ENCODE assay signal across 25 cellular contexts in the genomic region with DNA sequence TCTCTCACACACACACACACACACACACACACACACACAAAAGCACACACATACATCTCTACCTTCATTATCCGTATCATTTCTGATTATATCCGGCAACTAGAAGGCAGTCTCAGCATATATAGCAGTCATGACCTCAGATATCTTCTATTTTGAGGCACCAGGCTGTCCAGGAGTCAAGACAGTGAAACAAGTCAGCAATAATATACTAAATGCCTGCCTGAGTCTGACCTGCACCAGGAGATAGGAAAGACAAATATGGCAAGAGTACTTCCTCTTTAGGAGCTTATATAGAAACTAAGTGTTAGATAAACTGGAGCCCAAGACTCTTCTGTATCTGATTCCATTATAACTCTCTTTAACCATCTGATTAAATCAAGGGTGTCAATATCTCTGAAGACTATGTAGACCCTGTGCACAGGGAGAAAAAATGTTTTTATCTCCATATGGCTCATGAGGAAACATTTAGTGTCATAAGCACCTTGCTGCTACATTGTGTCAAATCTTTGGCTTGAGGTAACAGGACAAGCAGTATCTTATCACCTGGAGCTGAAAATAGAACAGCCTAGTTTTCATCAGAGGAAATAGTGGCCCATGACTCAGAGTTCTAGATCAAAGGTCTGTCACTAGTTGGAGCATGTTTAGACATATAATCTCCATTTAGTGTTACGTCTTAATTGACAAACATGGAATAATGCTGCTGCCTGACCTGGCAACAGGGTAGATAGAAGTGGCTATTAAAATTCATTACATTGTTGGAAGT. TPM values are rescaled to one million over a fixed set of nuclear protein-coding genes. Genes with fewer than 3 reads are reported as not detected.
A peak's percentile ranks its signal among the peaks of the same experiment; 100 is the strongest.
DNase-seq lines count a peak whose midpoint lies in the region; ATAC-seq and TF ChIP-seq lines count a peak whose summit lies in the region.
"Had no signal": no experiment of that assay in that cellular context is flagged by ENCODE, and none has a peak within 500 bp of the region (broad histone marks: within the 10 kb centered on the region; RNA-seq: fewer than 3 reads in every experiment).

No MANE protein-coding gene starts in this region.

- H2AFZ ChIP-seq in mammary epithelial cell (ENCODE audit: low read depth, low read length), result no peak overlapping the region
- H2AFZ ChIP-seq in MM.1S (ENCODE audit: low read length), result no peak overlapping the region
- H2AFZ ChIP-seq in smooth muscle cell (ENCODE audit: low read depth), result no peak overlapping the region

- H3K79me2 ChIP-seq in mammary epithelial cell (ENCODE audit: insufficient read depth, low read length) (no peaks in the 10 kb centered on the region), MM.1S (ENCODE audit: low read length) (no peaks in the 10 kb centered on the region), smooth muscle cell (ENCODE audit: low read depth) (no peaks in the 10 kb centered on the region)

- H3K36me3 ChIP-seq in mammary epithelial cell (ENCODE audit: insufficient read depth, low read length), result no peaks in the 10 kb centered on the region
- H3K36me3 ChIP-seq in MM.1S (replicated peaks; ENCODE audit: insufficient read depth, low read length), result no peaks in the 10 kb centered on the region
- no peaks in the 10 kb centered on the region for H3K36me3 ChIP-seq in psoas muscle (ENCODE audit: insufficient read depth in 1 of 2, low read depth in 1 of 2)
- no peaks in the 10 kb centered on the region for H3K36me3 ChIP-seq in smooth muscle cell (ENCODE audit: low read depth)
- H3K36me3 ChIP-seq: adrenal gland, heart right ventricle, SJCRH30, spleen, transverse colon had no signal

- no peak overlapping the region for H3K4me3 ChIP-seq in mammary epithelial cell (replicated peaks in 1 of 3; ENCODE audit: insufficient read depth in 1 of 3, low read depth in 2 of 3, low read length in 3 of 3)
- no peak overlapping the region for H3K4me3 ChIP-seq in MM.1S (ENCODE audit: low read length)
- H3K4me3 ChIP-seq in epithelial cell of esophagus (ENCODE audit: low read length), result no peak overlapping the region
- no peak overlapping the region for H3K4me3 ChIP-seq in psoas muscle
- H3K4me3 ChIP-seq in smooth muscle cell, result no peak overlapping the region
- H3K4me3 ChIP-seq: adrenal gland, heart right ventricle, SJCRH30, spleen, transverse colon had no signal

- H3K4me1 Mint-ChIP-seq in MCF 10A (ENCODE audit: insufficient read depth, unreplicated experiment), result peaks cover 27% of the 10 kb centered on the region
- no peaks in the 10 kb centered on the region for H3K4me1 Mint-ChIP-seq in naive thymus-derived CD8-positive, alpha-beta T cell
- H3K4me1 Mint-ChIP-seq: naive thymus-derived CD4-positive, alpha-beta T cell had no signal

- ATAC-seq in psoas muscle, result peak; percentile 73 to 88 (median 86)
- no peak for ATAC-seq in naive thymus-derived CD8-positive, alpha-beta T cell
- ATAC-seq: naive thymus-derived CD4-positive, alpha-beta T cell had no signal

- H3K9me3 ChIP-seq in mammary epithelial cell (replicated peaks; ENCODE audit: insufficient read depth, low read length) (no peaks in the 10 kb centered on the region), MM.1S (replicated peaks; ENCODE audit: insufficient read depth, low read length) (no peaks in the 10 kb centered on the region), psoas muscle (no peaks in the 10 kb centered on the region), smooth muscle cell (replicated peaks; ENCODE audit: low read depth) (no peaks in the 10 kb centered on the region)
- H3K9me3 ChIP-seq: adrenal gland, heart right ventricle, SJCRH30, transverse colon had no signal

- H3K27ac ChIP-seq in mammary epithelial cell (ENCODE audit: insufficient read depth, low read depth, low read length), result no peak overlapping the region
- peak overlapping the region; percentile 41; the same call in 1 of the 2 replicates for H3K27ac ChIP-seq in MM.1S (ENCODE audit: low read length)
- no peak overlapping the region for H3K27ac ChIP-seq in psoas muscle
- H3K27ac ChIP-seq in smooth muscle cell (ENCODE audit: low read depth), result no peak overlapping the region
- H3K27ac ChIP-seq: adrenal gland, heart right ventricle, SJCRH30, spleen, transverse colon had no signal

- H3K36me3 Mint-ChIP-seq in MCF 10A (ENCODE audit: insufficient read depth, unreplicated experiment), result no peaks in the 10 kb centered on the region
- H3K36me3 Mint-ChIP-seq in naive thymus-derived CD8-positive, alpha-beta T cell, result no peaks in the 10 kb centered on the region
- H3K36me3 Mint-ChIP-seq: naive thymus-derived CD4-positive, alpha-beta T cell had no signal

- H3F3A ChIP-seq in MM.1S (ENCODE audit: insufficient read depth, low read length), result no peaks in the 10 kb centered on the region
- H3F3A ChIP-seq in smooth muscle cell (ENCODE audit: low read depth), result no peaks in the 10 kb centered on the region

- intact Hi-C loops in mammary epithelial cell (cut with micrococcal nuclease) (loop anchor here (10.0 kb wide), 3 partner anchors 261 to 809 kb away; a partner anchor contains a TSS), MCF 10A (cut with micrococcal nuclease) (no loop called here), psoas muscle (cut with DNase I) (no loop called here)

- in situ Hi-C loops in mammary epithelial cell (cut with MboI; ENCODE audit: low sequenced_read_pairs in 2 of 2), result no loop called here

- dilution Hi-C loops in mammary epithelial cell (cut with HindIII; ENCODE audit: low sequenced_read_pairs), result no loop called here

- H3K27me3 Mint-ChIP-seq in MCF 10A (ENCODE audit: insufficient read depth, unreplicated experiment), result peaks cover 30% of the 10 kb centered on the region
- no peaks in the 10 kb centered on the region for H3K27me3 Mint-ChIP-seq in naive thymus-derived CD8-positive, alpha-beta T cell
- H3K27me3 Mint-ChIP-seq: naive thymus-derived CD4-positive, alpha-beta T cell had no signal

- DNase-seq in mammary epithelial cell (peak; percentile 59), MCF 10A (ENCODE audit: unreplicated experiment) (no peak), MM.1S (peak; percentile 21), epithelial cell of esophagus (ENCODE audit: low read depth) (peak; percentile 74), psoas muscle (no peak), smooth muscle cell (lab: John Stamatoyannopoulos, UW; ENCODE audit: unreplicated experiment) (no peak), Ammon's horn (ENCODE audit: low spot score) (no peak)
- DNase-seq in naive thymus-derived CD8-positive, alpha-beta T cell, result no peak
- DNase-seq: activated CD4-positive, alpha-beta T cell treated with anti-CD3 and anti-CD28 coated beads, Interleukin-2, amount 50 U/mL, for 48 hours; activated CD4-positive, CD25-positive, alpha-beta regulatory T cell; activated naive CD4-positive, alpha-beta T cell treated with anti-CD3 and anti-CD28 coated beads for 36 hours; adrenal gland; heart right ventricle; naive thymus-derived CD4-positive, alpha-beta T cell; NCI-H1105 treated with DMSO at 0.1 percent for 48 hours; NCI-H2029; NCI-H82; occipital lobe; SJCRH30; spleen; T-helper 1 cell; transverse colon had no signal

- 69% methylated on average over 3 of the region's 3 CpGs for WGBS in mammary epithelial cell (ENCODE audit: low coverage, missing lambda C conversion rate)
- WGBS in psoas muscle, 3 donors, result 41 to 55% (median 48%) methylated on average over 3 of the region's 3 CpGs
- 85% methylated on average over 3 of the region's 3 CpGs for WGBS in smooth muscle cell (ENCODE audit: low lambda C conversion rate)

- H4K20me1 ChIP-seq in mammary epithelial cell (ENCODE audit: insufficient read depth, low read length) (no peaks in the 10 kb centered on the region), MM.1S (ENCODE audit: insufficient read depth, low read length) (no peaks in the 10 kb centered on the region), smooth muscle cell (ENCODE audit: low read depth) (no peaks in the 10 kb centered on the region)

- H3K9ac ChIP-seq in mammary epithelial cell (ENCODE audit: insufficient read depth, low read length) (no peak overlapping the region), MM.1S (ENCODE audit: low read length) (no peak overlapping the region), smooth muscle cell (ENCODE audit: low read depth) (no peak overlapping the region)

- H3K4me2 ChIP-seq in mammary epithelial cell (ENCODE audit: insufficient read depth, low read depth, low read length) (peak overlapping the region; percentile 37), MM.1S (ENCODE audit: low read depth, low read length) (0 out of 2 replicates have a peak overlapping the region, but pooled peaks have one; percentile 21), smooth muscle cell (no peak overlapping the region)

- BruUV-seq in mammary epithelial cell (replicated peaks; lab: Mats Ljungman, UMichigan), result no TSS peak
- BruUV-seq in MCF 10A (replicated peaks; lab: Mats Ljungman, UMichigan), result no TSS peak

- no peaks in the 10 kb centered on the region for H3K9me2 ChIP-seq in MM.1S (replicated peaks; ENCODE audit: insufficient read depth, low read length)

- H3K4me1 ChIP-seq in mammary epithelial cell (ENCODE audit: insufficient read depth, low read length), result peaks cover 12% of the 10 kb centered on the region
- H3K4me1 ChIP-seq in MM.1S (ENCODE audit: low read length), result no peaks in the 10 kb centered on the region
- H3K4me1 ChIP-seq in psoas muscle, result no peaks in the 10 kb centered on the region
- H3K4me1 ChIP-seq in smooth muscle cell (ENCODE audit: low read depth), result no peaks in the 10 kb centered on the region
- H3K4me1 ChIP-seq: adrenal gland, SJCRH30, spleen, transverse colon had no signal

- POLR2A ChIA-PET in MCF 10A (lab: Yijun Ruan, JAX), result interaction anchor here (0.6 kb wide), 2 partner anchors 278 to 539 kb away, joined by 3 read pairs; no protein-coding TSS in a partner anchor
- POLR2A ChIA-PET in naive thymus-derived CD8-positive, alpha-beta T cell (lab: Charles Lee), result no interaction called here

- H3K27ac Mint-ChIP-seq in MCF 10A (ENCODE audit: low read depth, unreplicated experiment), result no peak overlapping the region
- no peak overlapping the region for H3K27ac Mint-ChIP-seq in naive thymus-derived CD8-positive, alpha-beta T cell
- H3K27ac Mint-ChIP-seq: activated naive CD4-positive, alpha-beta T cell treated with anti-CD3 and anti-CD28 coated beads for 36 hours; naive thymus-derived CD4-positive, alpha-beta T cell had no signal

- TF ChIP-seq CTCF in mammary epithelial cell (conservative IDR thresholded peaks at IDR 0.05 in 1 of 2, IDR thresholded peaks at IDR 0.05 in 1 of 2; ENCODE audit: extremely low read depth in 1 of 2, insufficient read depth in 1 of 2, low read depth in 1 of 2, low read length in 2 of 2), result no peak
- no peak for TF ChIP-seq CTCF in MCF 10A (IDR thresholded peaks at IDR 0.05; ENCODE audit: unreplicated experiment)
- TF ChIP-seq CTCF in MM.1S (IDR thresholded peaks at IDR 0.05; ENCODE audit: low read length), result no peak
- TF ChIP-seq CTCF in epithelial cell of esophagus (IDR thresholded peaks at IDR 0.05; ENCODE audit: insufficient read depth, low read depth, low read length, missing control alignments), result no peak
- TF ChIP-seq CTCF in psoas muscle (IDR thresholded peaks at IDR 0.05), result no peak
- TF ChIP-seq CTCF in smooth muscle cell (IDR thresholded peaks at IDR 0.05; ENCODE audit: borderline replicate concordance, insufficient read depth, poor library complexity, severe bottlenecking), result no peak

- H3K4me3 Mint-ChIP-seq in MCF 10A (ENCODE audit: unreplicated experiment), result no peak overlapping the region
- H3K4me3 Mint-ChIP-seq in naive thymus-derived CD8-positive, alpha-beta T cell, result no peak overlapping the region
- H3K4me3 Mint-ChIP-seq: activated naive CD4-positive, alpha-beta T cell treated with anti-CD3 and anti-CD28 coated beads for 36 hours; naive thymus-derived CD4-positive, alpha-beta T cell had no signal

- H3K27me3 ChIP-seq in mammary epithelial cell (ENCODE audit: insufficient read depth, low read length), result no peaks in the 10 kb centered on the region
- no peaks in the 10 kb centered on the region for H3K27me3 ChIP-seq in MM.1S (replicated peaks; ENCODE audit: insufficient read depth, low read length)
- no peaks in the 10 kb centered on the region for H3K27me3 ChIP-seq in psoas muscle (ENCODE audit: insufficient read depth in 3 of 3, low read length in 2 of 3)
- H3K27me3 ChIP-seq in smooth muscle cell (ENCODE audit: low read depth), result no peaks in the 10 kb centered on the region
- H3K27me3 ChIP-seq: SJCRH30, spleen, transverse colon had no signal

- peaks cover 6% of the 10 kb centered on the region for H3K9me3 Mint-ChIP-seq in MCF 10A (ENCODE audit: unreplicated experiment)
- H3K9me3 Mint-ChIP-seq in naive thymus-derived CD8-positive, alpha-beta T cell, result peaks cover 0 to 12% (median 0%) of the 10 kb centered on the region in 9 donors
- H3K9me3 Mint-ChIP-seq: activated naive CD4-positive, alpha-beta T cell treated with anti-CD3 and anti-CD28 coated beads for 36 hours had no signal

- CTCF ChIA-PET in mammary epithelial cell (lab: Charles Lee; ENCODE audit: low non-redundant PET), result no interaction called here
- CTCF ChIA-PET in MCF 10A (lab: Yijun Ruan, JAX), result interaction anchor here (0.6 kb wide), 1 partner anchor 926 kb away, joined by 3 read pairs; no protein-coding TSS in a partner anchor

RNA-seq across cellular contexts. Expression of a gene that starts 27.0 kb away (rescaled TPM):
- total RNA-seq in mammary epithelial cell, result not detected
- polyA plus RNA-seq in mammary epithelial cell, result not detected
- polyA minus RNA-seq in mammary epithelial cell, result not detected
- total RNA-seq in MCF 10A (2022), result not detected in 2 replicates
- total RNA-seq in psoas muscle, result not detected
- not detected for polyA plus RNA-seq in psoas muscle
- not detected for total RNA-seq in naive thymus-derived CD8-positive, alpha-beta T cell
- polyA plus RNA-seq in naive thymus-derived CD8-positive, alpha-beta T cell, result not detected
- not detected in 2 replicates for total RNA-seq in smooth muscle cell
- not detected in 2 replicates for polyA plus RNA-seq in smooth muscle cell
- total RNA-seq: activated naive CD4-positive, alpha-beta T cell treated with anti-CD3 and anti-CD28 coated beads for 36 hours; adrenal gland; epithelial cell of proximal tubule; heart right ventricle; mesenteric fat pad; naive thymus-derived CD4-positive, alpha-beta T cell; occipital lobe; SJCRH30; spleen; transverse colon had no signal
- polyA plus RNA-seq: adrenal gland; BJ; heart right ventricle; naive thymus-derived CD4-positive, alpha-beta T cell; spleen had no signal

Comparison
In these comparisons a context has a peak if more than half of its experiments do, and no peak if none do; other contexts are left out.
1. DNase-seq: peak in mammary epithelial cell (single experiment), MM.1S (single experiment) and epithelial cell of esophagus (single experiment); none in MCF 10A (single experiment), psoas muscle (0 of 2), naive thymus-derived CD8-positive, alpha-beta T cell (0 of 10), smooth muscle cell (single experiment) and Ammon's horn (single experiment).
2. ATAC-seq: peak in psoas muscle (4 of 4); none in naive thymus-derived CD8-positive, alpha-beta T cell (0 of 2).